ENCODE assay signal across 8 cellular contexts in genomic region chr12:118059645-118060275, GRCh38. TPM values are rescaled to one million over a fixed set of nuclear protein-coding genes. Genes with fewer than 3 reads are reported as not detected.
A peak's percentile ranks its signal among the peaks of the same experiment; 100 is the strongest.
DNase-seq lines count a peak whose midpoint lies in the region; ATAC-seq, FAIRE-seq and TF ChIP-seq lines count a peak whose summit lies in the region.

No MANE protein-coding gene starts in this region.

- peak; percentile 13 for FAIRE-seq in GM12878 (lab: Jason Lieb, UNC)

- peak overlapping the region; percentile 79 for H3K9ac ChIP-seq in GM12878 (ENCODE audit: control insufficient read depth, insufficient read depth, low read length)

- WGBS in GM12878 (ENCODE audit: insufficient coverage, insufficient replicate concordance, low lambda C conversion rate, missing lambda C conversion rate) = 78% methylated on average over 8 of the region's 8 CpGs
- WGBS in urinary bladder = 11% methylated on average over 8 of the region's 8 CpGs

- no peak for TF ChIP-seq CTCF in AG04449 (IDR thresholded peaks at IDR 0.05; ENCODE audit: insufficient read depth, low read length, missing control alignments)
- TF ChIP-seq CTCF in GM12878 (IDR thresholded peaks at IDR 0.05 in 2 of 3, conservative IDR thresholded peaks at IDR 0.05 in 1 of 3; ENCODE audit: control insufficient read depth in 2 of 3, extremely low read depth in 1 of 3, insufficient read depth in 1 of 3, low read depth in 3 of 3, low read length in 3 of 3) = no peak
- TF ChIP-seq CTCF in lower lobe of right lung (IDR thresholded peaks at IDR 0.05) = no peak

- CTCF ChIA-PET in AG04449 (lab: Yijun Ruan, JAX) (interaction anchor here (0.7 to 1.3 kb wide), 3 partner anchors 8 to 184 kb away, joined by 3 to 8 read pairs (median 3); no protein-coding TSS in a partner anchor), GM12878 (lab: Yijun Ruan, JAX) (interaction anchor here (0.9 to 1.3 kb wide), 5 partner anchors 12 to 316 kb away, joined by 3 to 6 read pairs (median 4); partner anchors contain the start of gene SUDS3)

- in situ Hi-C loops in GM12878 (cut with MboI) = loop anchor here (5.0 kb wide), 1 partner anchor 182 kb away; no protein-coding TSS in a partner anchor

- DNase-seq in AG04449 (ENCODE audit: low read depth, low spot score) (no peak), HT-29 (ENCODE audit: low spot score) (peak; percentile 11), GM12878 (ENCODE audit: low read depth, low spot score) (no peak), lower lobe of right lung (no peak), retina (no peak), AG08396 (ENCODE audit: low spot score) (no peak)

- H3K4me1 ChIP-seq in GM12878 (ENCODE audit: control insufficient read depth, insufficient read depth, low read length) (peaks cover 7% of the 10 kb centered on the region; the same call in 1 of the 2 replicates), lower lobe of right lung (peaks cover 53% of the 10 kb centered on the region), urinary bladder (ENCODE audit: insufficient read depth) (peaks cover 1% of the 10 kb centered on the region)

- H3K27ac ChIP-seq in GM12878 (ENCODE audit: control insufficient read depth, insufficient read depth) (peak overlapping the region; percentile 66), lower lobe of right lung (peak overlapping the region; percentile 94), urinary bladder (ENCODE audit: low read depth) (peak overlapping the region; percentile 99)

- ATAC-seq in GM12878 (no peak), lower lobe of right lung (no peak), GM18873 (IDR thresholded peaks at IDR 0.05; ENCODE audit: low FRiP score, unreplicated experiment) (no peak)

- TF ChIP-seq POLR2A in GM12878 (IDR thresholded peaks at IDR 0.05; ENCODE audit: low read depth, low read length) = no peak

- H3K27me3 ChIP-seq in GM12878 (replicated peaks in 1 of 2; ENCODE audit: control insufficient read depth in 2 of 2, insufficient read depth in 2 of 2, low read length in 1 of 2) (no peaks in the 10 kb centered on the region), lower lobe of right lung (ENCODE audit: low read depth) (no peaks in the 10 kb centered on the region)

- H3K4me3 ChIP-seq in AG04449 (ENCODE audit: low read depth, low read length) (peak overlapping the region; percentile 82), GM12878 (peak overlapping the region; percentile 90), lower lobe of right lung (peak overlapping the region; percentile 78), urinary bladder (ENCODE audit: low read depth, low read length) (peak overlapping the region; percentile 98)

- peaks cover 34% of the 10 kb centered on the region for H3K79me2 ChIP-seq in GM12878 (ENCODE audit: control insufficient read depth, insufficient read depth, low read length)

- no peak for TF ChIP-seq EP300 in GM12878 (IDR thresholded peaks at IDR 0.05; ENCODE audit: borderline replicate concordance in 1 of 2, control insufficient read depth in 1 of 2, low read depth in 2 of 2, low read length in 2 of 2)

- H3K4me2 ChIP-seq in GM12878 (ENCODE audit: control insufficient read depth, insufficient read depth) = peak overlapping the region; percentile 36

- H2AFZ ChIP-seq in GM12878 (ENCODE audit: control insufficient read depth, low read depth, low read length) = no peak overlapping the region; the same call in 1 of the 2 replicates

- BruUV-seq in GM12878 (replicated peaks; lab: Mats Ljungman, UMichigan) = no TSS peak

- POLR2A ChIA-PET in AG04449 (lab: Yijun Ruan, JAX) = no interaction called here
- POLR2A ChIA-PET in GM12878 (lab: Charles Lee) = interaction anchor here (0.6 to 1.1 kb wide), 2 partner anchors 76 to 1334 kb away, joined by 3 read pairs; partner anchors contain the start of gene PEBP1

- intact Hi-C loops in GM12878 (cut with micrococcal nuclease; ENCODE audit: unreplicated experiment) = loop anchor here (2.0 kb wide), 1 partner anchor 317 kb away; the partner anchor contains the start of gene SUDS3
- intact Hi-C loops in lower lobe of right lung (cut with DNase I) = no loop called here

- H4K20me1 ChIP-seq in GM12878 (ENCODE audit: control insufficient read depth, insufficient read depth) = no peaks in the 10 kb centered on the region

- no peaks in the 10 kb centered on the region for H3K9me3 ChIP-seq in GM12878 (replicated peaks; ENCODE audit: control insufficient read depth, insufficient read depth, low read length)
- no peaks in the 10 kb centered on the region for H3K9me3 ChIP-seq in lower lobe of right lung

- no peak for TF ChIP-seq RAD21 in GM12878 (IDR thresholded peaks at IDR 0.05; ENCODE audit: insufficient read depth, low read depth, low read length)

- H3K36me3 ChIP-seq in GM12878 (ENCODE audit: control insufficient read depth in 2 of 2, insufficient read depth in 2 of 2, low read length in 1 of 2) (no peaks in the 10 kb centered on the region), lower lobe of right lung (no peaks in the 10 kb centered on the region), urinary bladder (ENCODE audit: insufficient read depth) (no peaks in the 10 kb centered on the region)

- SMC1A ChIA-PET in GM12878 (lab: Charles Lee; ENCODE audit: uncharacterized antibody, unreplicated experiment) = interaction anchor here (0.6 to 4.6 kb wide), 6 partner anchors 11 to 315 kb away, joined by 3 to 28 read pairs (median 3); no protein-coding TSS in a partner anchor

- RAD21 ChIA-PET in GM12878 (lab: Charles Lee; ENCODE audit: unreplicated experiment) = interaction anchor here (1.0 to 1.4 kb wide), 6 partner anchors 11 to 185 kb away, joined by 3 to 4 read pairs (median 4); no protein-coding TSS in a partner anchor

TF ChIP-seq in GM12878, 131 proteins besides CTCF, POLR2A, EP300 and RAD21 (continues in another document):
- no peak for TF ChIP-seq EZH2 (IDR thresholded peaks at IDR 0.05; ENCODE audit: borderline replicate concordance, control insufficient read depth, low read depth, low read length)

RNA-seq across cellular contexts. Expression of gene WSB2, which starts 1.2 kb away (rescaled TPM):
- 115 and 117 TPM in 2 replicates for total RNA-seq in HT-29 (2014; rRNA removed; shearing (Covaris generic))
- 29.8 and 34.6 TPM in 2 replicates for total RNA-seq in GM12878 (2013; cell fraction: nucleolus; rRNA removed)
- total RNA-seq in GM12878 (2014; rRNA removed) (66.7 and 83.7 TPM in 2 replicates), GM12878 (2014; rRNA removed; fragmentation: Illumina TruSeq; extraction: Trizol) (40.4 and 41.5 TPM in 2 replicates), GM12878 (2021) (56.8 and 59.0 TPM in 2 replicates), lower lobe of right lung (75.1 TPM), urinary bladder (61.3 TPM)
- 27.2 TPM for polyA plus RNA-seq in GM12878 (2011; ENCODE audit: low read depth)
- polyA plus RNA-seq in GM12878 (2011; rRNA removed) (71.0 and 82.6 TPM in 2 replicates), GM12878 (2014; fragmentation: Illumina TruSeq; extraction: Trizol) (44.1 and 59.0 TPM in 2 replicates), GM12878 (2014; fragmentation: Nextera tagmentation; extraction: Ambion mirVana) (10 to 100 TPM; 30.0 to 33.6 TPM), GM12878 (2014; rRNA removed) (46.0 and 46.3 TPM in 2 replicates), GM12878 (2016; fragmentation: Nextera tagmentation; extraction: Ambion mirVana) (10 to 100 TPM; 18.3 to 19.4 TPM), urinary bladder (44.5 TPM)
- polyA plus RNA-seq in GM12878 (2011; cell fraction: cytosol; rRNA removed) = 111 and 139 TPM in 2 replicates
- polyA plus RNA-seq in GM12878 (2011; cell fraction: nucleus; rRNA removed) = 40.2 and 48.5 TPM in 2 replicates
- polyA plus RNA-seq in GM12878 (2012) = 31.8 and 33.7 TPM in 2 replicates
- 222 and 231 TPM in 2 replicates for polyA minus RNA-seq in GM12878 (2011; rRNA and poly(A)+ RNA removed)
- 60.9 and 67.1 TPM in 2 replicates for polyA minus RNA-seq in GM12878 (2011; cell fraction: cytosol; rRNA and poly(A)+ RNA removed)
- 26.7 and 39.5 TPM in 2 replicates for polyA minus RNA-seq in GM12878 (2011; cell fraction: nucleus; rRNA and poly(A)+ RNA removed)

RNA-seq across cellular contexts. Expression of gene RFC5, which starts 43.3 kb away (rescaled TPM):
- total RNA-seq in HT-29 (2014; rRNA removed; shearing (Covaris generic)) = 42.9 and 48.1 TPM in 2 replicates
- total RNA-seq in GM12878 (2013; cell fraction: nucleolus; rRNA removed) = 40.9 and 42.7 TPM in 2 replicates
- total RNA-seq in GM12878 (2014; rRNA removed) (51.1 and 55.0 TPM in 2 replicates), GM12878 (2014; rRNA removed; fragmentation: Illumina TruSeq; extraction: Trizol) (49.8 and 53.0 TPM in 2 replicates), GM12878 (2021) (29.3 and 30.9 TPM in 2 replicates), lower lobe of right lung (7.3 TPM), urinary bladder (23.3 TPM)
- 20.2 TPM for polyA plus RNA-seq in GM12878 (2011; ENCODE audit: low read depth)
- polyA plus RNA-seq in GM12878 (2011; rRNA removed) (69.0 and 83.9 TPM in 2 replicates), GM12878 (2014; fragmentation: Illumina TruSeq; extraction: Trizol) (50.9 and 52.9 TPM in 2 replicates), GM12878 (2014; fragmentation: Nextera tagmentation; extraction: Ambion mirVana) (10 to 100 TPM; 47.3 to 73.3 TPM), GM12878 (2014; rRNA removed) (51.3 and 54.1 TPM in 2 replicates), GM12878 (2016; fragmentation: Nextera tagmentation; extraction: Ambion mirVana) (10 to 100 TPM; 66.3 to 70.0 TPM), urinary bladder (12.9 TPM)
- polyA plus RNA-seq in GM12878 (2011; cell fraction: cytosol; rRNA removed) = 67.2 and 69.2 TPM in 2 replicates
- 99.3 and 113 TPM in 2 replicates for polyA plus RNA-seq in GM12878 (2011; cell fraction: nucleus; rRNA removed)
- polyA plus RNA-seq in GM12878 (2012) = 22.2 and 26.8 TPM in 2 replicates
- polyA minus RNA-seq in GM12878 (2011; rRNA and poly(A)+ RNA removed) = 66.0 and 71.2 TPM in 2 replicates
- polyA minus RNA-seq in GM12878 (2011; cell fraction: cytosol; rRNA and poly(A)+ RNA removed) = 22.3 and 32.1 TPM in 2 replicates
- polyA minus RNA-seq in GM12878 (2011; cell fraction: nucleus; rRNA and poly(A)+ RNA removed) = 24.7 and 36.0 TPM in 2 replicates

RNA-seq across cellular contexts. Expression of gene VSIG10, which starts 44.1 kb away (rescaled TPM):
- total RNA-seq in HT-29 (2014; rRNA removed; shearing (Covaris generic)) = 37.4 and 40.8 TPM in 2 replicates
- 5.7 and 11.5 TPM in 2 replicates for total RNA-seq in GM12878 (2013; cell fraction: nucleolus; rRNA removed)
- total RNA-seq in GM12878 (2014; rRNA removed) (6.7 and 8.3 TPM in 2 replicates), GM12878 (2014; rRNA removed; fragmentation: Illumina TruSeq; extraction: Trizol) (4.5 and 5.3 TPM in 2 replicates), GM12878 (2021) (3.2 and 5.6 TPM in 2 replicates), lower lobe of right lung (51.7 TPM), urinary bladder (25.6 TPM)
- polyA plus RNA-seq in GM12878 (2011; ENCODE audit: low read depth) = 0.88 TPM
- polyA plus RNA-seq in GM12878 (2011; rRNA removed) (3.4 TPM in 2 replicates), GM12878 (2014; fragmentation: Illumina TruSeq; extraction: Trizol) (5.9 TPM in 1 of 2 replicates, not detected in the other), GM12878 (2014; fragmentation: Nextera tagmentation; extraction: Ambion mirVana) (1 to 10 TPM; 4.5 to 6.8 TPM), GM12878 (2014; rRNA removed) (5.3 and 7.2 TPM in 2 replicates), GM12878 (2016; fragmentation: Nextera tagmentation; extraction: Ambion mirVana) (10 to 100 TPM in 1 of 2 experiments, 1 to 10 TPM in 1; 5.0 to 10.2 TPM), urinary bladder (17.8 TPM)
- polyA plus RNA-seq in GM12878 (2011; cell fraction: cytosol; rRNA removed) = 5.7 and 11.7 TPM in 2 replicates
- 3.0 and 5.6 TPM in 2 replicates for polyA plus RNA-seq in GM12878 (2011; cell fraction: nucleus; rRNA removed)
- polyA plus RNA-seq in GM12878 (2012) = 2.0 and 2.9 TPM in 2 replicates
- polyA minus RNA-seq in GM12878 (2011; rRNA and poly(A)+ RNA removed) = 3.6 and 5.4 TPM in 2 replicates
- polyA minus RNA-seq in GM12878 (2011; cell fraction: cytosol; rRNA and poly(A)+ RNA removed) = 0.31 and 2.4 TPM in 2 replicates
- 2.5 TPM in 2 replicates for polyA minus RNA-seq in GM12878 (2011; cell fraction: nucleus; rRNA and poly(A)+ RNA removed)
